8 cellular contexts compared by ENCODE assay signal in the genomic region with DNA sequence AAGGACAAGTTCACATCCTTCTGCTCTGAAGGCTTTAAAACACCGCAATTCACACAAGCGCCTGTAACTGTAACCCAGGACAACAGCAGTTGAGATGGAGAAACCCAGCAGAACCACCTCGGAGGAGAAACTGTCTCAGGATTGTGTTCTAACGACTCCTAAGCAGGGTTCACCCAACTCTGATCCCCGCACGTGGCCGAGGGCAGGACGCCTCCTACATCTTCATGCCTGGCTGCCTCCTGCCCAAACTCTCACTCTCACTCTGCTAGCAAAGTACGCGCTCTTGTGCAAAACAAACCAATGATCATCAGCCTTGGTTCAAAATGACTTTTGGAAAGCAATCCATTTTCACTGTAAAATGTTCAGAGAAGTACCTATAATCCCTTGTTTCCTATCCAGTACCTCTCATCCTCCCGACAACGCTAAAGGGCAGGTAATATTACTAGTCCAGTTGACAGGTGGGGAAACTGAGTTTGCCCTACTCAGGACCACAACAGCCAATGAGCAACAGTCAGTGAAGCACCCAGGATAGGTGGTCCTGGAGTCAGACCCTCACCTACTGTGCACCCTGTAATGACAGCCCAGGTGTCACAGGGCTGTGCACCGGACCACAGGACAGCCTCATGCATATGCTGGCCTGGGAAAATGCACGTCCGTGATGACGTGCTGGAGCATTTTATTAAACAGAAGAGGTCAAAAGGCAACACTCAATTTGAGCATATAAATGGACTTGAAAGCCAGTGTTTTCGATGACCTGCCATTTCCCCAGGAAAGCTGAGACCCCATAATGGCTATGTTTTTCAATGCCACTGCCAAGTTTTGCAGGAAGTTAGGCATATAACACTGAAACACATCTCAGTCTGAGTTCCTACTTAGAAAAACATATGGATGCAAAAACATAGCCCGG. TPM values are rescaled to one million over a fixed set of nuclear protein-coding genes. Genes with fewer than 3 reads are reported as not detected.
DNase-seq lines count a peak whose midpoint lies in the region; ATAC-seq and TF ChIP-seq lines count a peak whose summit lies in the region.

No MANE protein-coding gene starts in this region.

- peaks cover 24% of the 10 kb centered on the region for H3K4me1 ChIP-seq in BE2C

- DNase-seq in GM10266 (ENCODE audit: extremely low spot score) (peak; percentile 58), brain microvascular endothelial cell (peak; percentile 42), natural killer cell (no peak), NCI-H2171 treated with DMSO at 0.1 percent for 48 hours (lab: John Stamatoyannopoulos, UW) (no peak), BE2C (no peak)

- H3K4me3 Mint-ChIP-seq in natural killer cell, result peak overlapping the region; percentile 91

- H3K9me3 Mint-ChIP-seq in natural killer cell, result peaks cover 0 to 3% of the 10 kb centered on the region in 2 donors

- H3K4me3 ChIP-seq in brain microvascular endothelial cell (ENCODE audit: low read depth, low read length), result no peak overlapping the region
- H3K4me3 ChIP-seq in BE2C (ENCODE audit: low read depth, low read length), result no peak overlapping the region

- H3K9me3 ChIP-seq in BE2C, result no peaks in the 10 kb centered on the region

- H3K36me3 Mint-ChIP-seq in natural killer cell, result no peaks in the 10 kb centered on the region

- intact Hi-C loops in natural killer cell (cut with micrococcal nuclease), result loop anchor here (5.0 kb wide), 2 partner anchors 109 to 369 kb away; partner anchors contain the start of gene TPM4

- peaks cover 75 to 81% of the 10 kb centered on the region in 2 donors for H3K4me1 Mint-ChIP-seq in natural killer cell

- peak; percentile 31 for ATAC-seq in HG03095 (IDR thresholded peaks at IDR 0.05; ENCODE audit: unreplicated experiment)
- no peak for ATAC-seq in natural killer cell
- no peak for ATAC-seq in GM19452 (IDR thresholded peaks at IDR 0.05; ENCODE audit: unreplicated experiment)
- no peak for ATAC-seq in SK-N-SH treated with all-trans-retinoic acid at 6 μM for 48 hours

- no peaks in the 10 kb centered on the region for H3K36me3 ChIP-seq in brain microvascular endothelial cell (replicated peaks)
- peaks cover 3% of the 10 kb centered on the region; the same call in 1 of the 2 replicates for H3K36me3 ChIP-seq in BE2C

- H3K27ac Mint-ChIP-seq in natural killer cell, result peak overlapping the region; percentile 96 to 97

- H3K27me3 ChIP-seq in brain microvascular endothelial cell (replicated peaks), result no peaks in the 10 kb centered on the region
- no peaks in the 10 kb centered on the region for H3K27me3 ChIP-seq in BE2C

- H3K27me3 Mint-ChIP-seq in natural killer cell (ENCODE audit: low read depth in 2 of 2), result no peaks in the 10 kb centered on the region

- in situ Hi-C loops in brain microvascular endothelial cell (cut with HindIII; ENCODE audit: low pct_ligation_motif_present, low sequenced_read_pairs), result no loop called here

- TF ChIP-seq CTCF in GM10266 (IDR thresholded peaks at IDR 0.05; ENCODE audit: control insufficient read depth, insufficient read depth, low read depth, missing control alignments) (no peak), brain microvascular endothelial cell (IDR thresholded peaks at IDR 0.05; ENCODE audit: low read depth, low read length, missing control alignments) (no peak), natural killer cell (IDR thresholded peaks at IDR 0.05) (no peak), BE2C (IDR thresholded peaks at IDR 0.05; ENCODE audit: low read depth, low read length) (no peak)

- H3K27ac ChIP-seq in brain microvascular endothelial cell, result peak overlapping the region; percentile 61

TF ChIP-seq in SK-N-SH treated with all-trans-retinoic acid at 6 μM for 48 hours, 23 proteins besides CTCF, POLR2A, EP300 and RAD21:
- TF ChIP-seq ZNF8 (CRISPR knock-in tag; IDR thresholded peaks at IDR 0.05), result no peak
- TF ChIP-seq ZFP3 (CRISPR knock-in tag; IDR thresholded peaks at IDR 0.05), result no peak
- no peak for TF ChIP-seq TCF4 (CRISPR knock-in tag; IDR thresholded peaks at IDR 0.05; ENCODE audit: borderline replicate concordance)
- no peak for TF ChIP-seq ESRRG (CRISPR knock-in tag; IDR thresholded peaks at IDR 0.05)
- TF ChIP-seq, protein P1, sequence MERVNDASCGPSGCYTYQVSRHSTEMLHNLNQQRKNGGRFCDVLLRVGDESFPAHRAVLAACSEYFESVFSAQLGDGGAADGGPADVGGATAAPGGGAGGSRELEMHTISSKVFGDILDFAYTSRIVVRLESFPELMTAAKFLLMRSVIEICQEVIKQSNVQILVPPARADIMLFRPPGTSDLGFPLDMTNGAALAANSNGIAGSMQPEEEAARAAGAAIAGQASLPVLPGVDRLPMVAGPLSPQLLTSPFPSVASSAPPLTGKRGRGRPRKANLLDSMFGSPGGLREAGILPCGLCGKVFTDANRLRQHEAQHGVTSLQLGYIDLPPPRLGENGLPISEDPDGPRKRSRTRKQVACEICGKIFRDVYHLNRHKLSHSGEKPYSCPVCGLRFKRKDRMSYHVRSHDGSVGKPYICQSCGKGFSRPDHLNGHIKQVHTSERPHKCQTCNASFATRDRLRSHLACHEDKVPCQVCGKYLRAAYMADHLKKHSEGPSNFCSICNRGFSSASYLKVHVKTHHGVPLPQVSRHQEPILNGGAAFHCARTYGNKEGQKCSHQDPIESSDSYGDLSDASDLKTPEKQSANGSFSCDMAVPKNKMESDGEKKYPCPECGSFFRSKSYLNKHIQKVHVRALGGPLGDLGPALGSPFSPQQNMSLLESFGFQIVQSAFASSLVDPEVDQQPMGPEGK (CRISPR knock-in tag; IDR thresholded peaks at IDR 0.05; ENCODE audit: borderline replicate concordance), result no peak
- no peak for TF ChIP-seq ARNTL (CRISPR knock-in tag; IDR thresholded peaks at IDR 0.05; ENCODE audit: borderline replicate concordance, low read depth)
- TF ChIP-seq TSHZ2 (CRISPR knock-in tag; IDR thresholded peaks at IDR 0.05), result no peak
- no peak for TF ChIP-seq CSDC2 (CRISPR knock-in tag; IDR thresholded peaks at IDR 0.05)
- TF ChIP-seq GLIS3 (CRISPR knock-in tag; IDR thresholded peaks at IDR 0.05), result no peak
- TF ChIP-seq TOX (CRISPR knock-in tag; IDR thresholded peaks at IDR 0.05; ENCODE audit: borderline replicate concordance), result no peak
- TF ChIP-seq ZC3H10 (CRISPR knock-in tag; IDR thresholded peaks at IDR 0.05), result no peak
- no peak for TF ChIP-seq ZFP30 (CRISPR knock-in tag; IDR thresholded peaks at IDR 0.05)
- no peak for TF ChIP-seq ZNF70 (CRISPR knock-in tag; IDR thresholded peaks at IDR 0.05)
- TF ChIP-seq BACH2 (CRISPR knock-in tag; IDR thresholded peaks at IDR 0.05; ENCODE audit: borderline replicate concordance), result no peak
- TF ChIP-seq ISL1 (CRISPR knock-in tag; IDR thresholded peaks at IDR 0.05), result no peak
- TF ChIP-seq ZNF565 (CRISPR knock-in tag; conservative IDR thresholded peaks at IDR 0.05; ENCODE audit: low read depth), result no peak
- no peak for TF ChIP-seq POU6F1 (CRISPR knock-in tag; IDR thresholded peaks at IDR 0.05; ENCODE audit: borderline replicate concordance, low read depth)
- TF ChIP-seq PPARA (CRISPR knock-in tag; IDR thresholded peaks at IDR 0.05; ENCODE audit: borderline replicate concordance), result no peak

RNA-seq across cellular contexts. Expression of gene EPS15L1, which starts 25.4 kb away (rescaled TPM):
- total RNA-seq in natural killer cell, result 100 to 1,000 TPM in 1 of 3 donors, 10 to 100 TPM in 2; 92.2 to 120 (median 99.3) TPM
- 68.7 TPM for polyA plus RNA-seq in BE2C (2012; ENCODE audit: insufficient read depth, insufficient read length, low read depth)

RNA-seq across cellular contexts. Expression of gene CALR3, which starts 49.6 kb away (rescaled TPM):
- total RNA-seq in natural killer cell, result not detected
- not detected for polyA plus RNA-seq in BE2C (2012; ENCODE audit: insufficient read depth, insufficient read length, low read depth)

RNA-seq across cellular contexts. Expression of gene C19orf44, which starts 49.8 kb away (rescaled TPM):
- 1 to 10 TPM; 1.2 to 2.8 (median 1.4) TPM for total RNA-seq in natural killer cell
- polyA plus RNA-seq in BE2C (2012; ENCODE audit: insufficient read depth, insufficient read length, low read depth), result 13.8 TPM

Comparison
In these comparisons a context has a peak if more than half of its experiments do, and no peak if none do; other contexts are left out.
1. DNase-seq: peak in GM10266 (single experiment) and brain microvascular endothelial cell (single experiment); none in natural killer cell (single experiment), NCI-H2171 treated with DMSO at 0.1 percent for 48 hours (single experiment) and BE2C (single experiment).